In the genomic region with DNA sequence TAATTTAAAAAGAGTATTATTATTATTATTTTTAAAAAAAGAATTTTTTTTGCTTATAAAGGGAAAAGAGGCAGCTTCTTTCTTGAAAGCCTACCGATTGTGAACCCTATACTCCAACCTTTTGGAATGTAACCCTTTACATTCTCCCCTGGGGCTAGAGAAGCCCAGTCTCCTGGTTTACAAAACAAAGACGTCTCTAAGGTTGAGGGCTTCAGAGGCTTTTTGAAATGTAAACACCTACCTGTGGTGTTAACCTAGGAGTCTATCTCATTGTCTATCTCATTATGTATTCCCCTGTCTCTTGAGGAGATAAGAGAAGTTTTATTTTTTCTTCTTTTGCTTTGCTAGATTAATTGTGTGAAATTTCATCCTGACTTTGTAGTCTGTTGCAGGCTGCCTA, we compare ENCODE assay signal across 20 cellular contexts. TPM values are rescaled to one million over a fixed set of nuclear protein-coding genes. Genes with fewer than 3 reads are reported as not detected.
A peak's percentile ranks its signal among the peaks of the same experiment; 100 is the strongest.
DNase-seq lines count a peak whose midpoint lies in the region; ATAC-seq and TF ChIP-seq lines count a peak whose summit lies in the region.
"Had no signal": no experiment of that assay in that cellular context is flagged by ENCODE, and none has a peak within 500 bp of the region (broad histone marks: within the 10 kb centered on the region; RNA-seq: fewer than 3 reads in every experiment).

No MANE protein-coding gene starts in this region.

- no peak overlapping the region for H3K4me2 ChIP-seq in hepatocyte

- H3K36me3 ChIP-seq in CD4-positive, alpha-beta memory T cell (ENCODE audit: insufficient read depth, low read length): no peaks in the 10 kb centered on the region
- no peaks in the 10 kb centered on the region for H3K36me3 ChIP-seq in hepatocyte (replicated peaks; ENCODE audit: insufficient read depth, low read depth)

- H3K4me1 ChIP-seq in CD4-positive, alpha-beta memory T cell (ENCODE audit: insufficient read depth, low read length): peaks cover 68% of the 10 kb centered on the region
- no peaks in the 10 kb centered on the region for H3K4me1 ChIP-seq in hepatocyte (ENCODE audit: insufficient read depth)

- WGBS in hepatocyte (ENCODE audit: low lambda C conversion rate, missing lambda C conversion rate): 15% methylated on average over 2 of the region's 2 CpGs

- H3K36me3 Mint-ChIP-seq in CD4-positive, alpha-beta memory T cell: peaks cover 23 to 65% of the 10 kb centered on the region in 2 donors
- peaks cover 38% of the 10 kb centered on the region for H3K36me3 Mint-ChIP-seq in activated CD4-positive, alpha-beta memory T cell treated with anti-CD3 and anti-CD28 coated beads for 36 hours

- no peaks in the 10 kb centered on the region for H3K27me3 Mint-ChIP-seq in CD4-positive, alpha-beta memory T cell
- H3K27me3 Mint-ChIP-seq in activated CD4-positive, alpha-beta memory T cell treated with anti-CD3 and anti-CD28 coated beads for 36 hours: no peaks in the 10 kb centered on the region

- no peaks in the 10 kb centered on the region for H4K20me1 ChIP-seq in hepatocyte (ENCODE audit: insufficient read depth, poor library complexity, severe bottlenecking)

- POLR2A ChIA-PET in CD4-positive, alpha-beta memory T cell (lab: Charles Lee; ENCODE audit: partially characterized antibody): interaction anchor here (1.0 to 2.4 kb wide), 4 partner anchors 12 to 27 kb away, joined by 3 to 10 read pairs (median 4); no protein-coding TSS in a partner anchor
- POLR2A ChIA-PET in activated CD4-positive, alpha-beta memory T cell treated with anti-CD3 and anti-CD28 coated beads for 36 hours (lab: Charles Lee): interaction anchor here (1.3 to 2.9 kb wide), 2 partner anchors 12 to 64 kb away, joined by 3 to 8 read pairs; no protein-coding TSS in a partner anchor

- intact Hi-C loops in CD4-positive, alpha-beta memory T cell (cut with micrococcal nuclease): loop anchor here (10.0 kb wide), 3 partner anchors 69 to 541 kb away; partner anchors contain the start of gene AKNA
- intact Hi-C loops in activated CD4-positive, alpha-beta memory T cell treated with anti-CD3 and anti-CD28 coated beads for 36 hours (cut with micrococcal nuclease): loop anchor here (5.0 kb wide), 1 partner anchor 538 kb away; the partner anchor contains the start of gene AKNA

- peak overlapping the region; percentile 7 for H3K27ac ChIP-seq in CD4-positive, alpha-beta memory T cell (ENCODE audit: low read depth, low read length)
- no peak overlapping the region for H3K27ac ChIP-seq in hepatocyte

- H3K27ac Mint-ChIP-seq in CD4-positive, alpha-beta memory T cell: peak overlapping the region; percentile 60 to 92 (median 73)
- H3K27ac Mint-ChIP-seq in activated CD4-positive, alpha-beta memory T cell treated with anti-CD3 and anti-CD28 coated beads for 36 hours: peak overlapping the region; percentile 84
- H3K27ac Mint-ChIP-seq: nephron progenitor cell had no signal

- CTCF ChIA-PET in CD4-positive, alpha-beta memory T cell (lab: Charles Lee; ENCODE audit: partially characterized antibody): interaction anchor here (1.1 to 8.5 kb wide), 4 partner anchors 15 to 272 kb away, joined by 3 to 66 read pairs (median 8); no protein-coding TSS in a partner anchor
- CTCF ChIA-PET in activated CD4-positive, alpha-beta memory T cell treated with anti-CD3 and anti-CD28 coated beads for 36 hours (lab: Charles Lee): interaction anchor here (0.9 to 2.0 kb wide), 6 partner anchors 11 to 245 kb away, joined by 3 to 8 read pairs (median 4); no protein-coding TSS in a partner anchor

- H3K4me3 Mint-ChIP-seq in CD4-positive, alpha-beta memory T cell: peak overlapping the region; percentile 77 to 87 (median 81)
- H3K4me3 Mint-ChIP-seq in activated CD4-positive, alpha-beta memory T cell treated with anti-CD3 and anti-CD28 coated beads for 36 hours: peak overlapping the region; percentile 77
- H3K4me3 Mint-ChIP-seq: nephron progenitor cell had no signal

- H3K9me2 ChIP-seq in hepatocyte (replicated peaks; ENCODE audit: insufficient read depth): no peaks in the 10 kb centered on the region

- ATAC-seq in GM21529 (IDR thresholded peaks at IDR 0.05; ENCODE audit: unreplicated experiment): no peak
- ATAC-seq: PC-3 had no signal

- H3K27me3 ChIP-seq in CD4-positive, alpha-beta memory T cell (ENCODE audit: insufficient read depth, low read length): no peaks in the 10 kb centered on the region
- no peaks in the 10 kb centered on the region for H3K27me3 ChIP-seq in hepatocyte

- peaks cover 0 to 2% (median 0%) of the 10 kb centered on the region in 8 donors for H3K9me3 Mint-ChIP-seq in CD4-positive, alpha-beta memory T cell
- H3K9me3 Mint-ChIP-seq in activated CD4-positive, alpha-beta memory T cell treated with anti-CD3 and anti-CD28 coated beads for 36 hours: no peaks in the 10 kb centered on the region
- H3K9me3 Mint-ChIP-seq: nephron progenitor cell had no signal

- H3K4me3 ChIP-seq in CD4-positive, alpha-beta memory T cell (ENCODE audit: low read length in 2 of 2): peak overlapping the region in 1 of 2 donors; percentile 3
- no peak overlapping the region for H3K4me3 ChIP-seq in hepatocyte

- no peak for DNase-seq in CD4-positive, alpha-beta memory T cell
- peak; percentile 81 for DNase-seq in ELF-1 (ENCODE audit: low read depth, low spot score)
- no peak for DNase-seq in activated CD4-positive, alpha-beta memory T cell treated with anti-CD3 and anti-CD28 coated beads for 36 hours
- DNase-seq in iPS-NIHi7 (ENCODE audit: extremely low spot score): peak; percentile 71
- DNase-seq in nucleus accumbens (lab: John Stamatoyannopoulos, UW): no peak
- DNase-seq in hepatocyte (ENCODE audit: low spot score): no peak
- DNase-seq: activated CD8-positive, alpha-beta memory T cell treated with anti-CD3 and anti-CD28 coated beads, Interleukin-2, amount 50 U/mL, for 48 hours; aorta; DMS153; foreskin melanocyte; NCI-H1105 treated with DMSO at 0.1 percent for 48 hours; NCI-H510A; nephron progenitor cell; PC-3; substantia nigra had no signal

- H3K79me2 ChIP-seq in hepatocyte: no peaks in the 10 kb centered on the region

- H3K9me3 ChIP-seq in CD4-positive, alpha-beta memory T cell (ENCODE audit: control insufficient read depth in 1 of 2, low read length in 2 of 2): no peaks in the 10 kb centered on the region
- no peaks in the 10 kb centered on the region for H3K9me3 ChIP-seq in hepatocyte (ENCODE audit: low read depth)

- peaks cover 59 to 93% (median 68%) of the 10 kb centered on the region in 4 donors for H3K4me1 Mint-ChIP-seq in CD4-positive, alpha-beta memory T cell
- H3K4me1 Mint-ChIP-seq in activated CD4-positive, alpha-beta memory T cell treated with anti-CD3 and anti-CD28 coated beads for 36 hours (ENCODE audit: low read depth): peaks cover 69% of the 10 kb centered on the region

- no peak overlapping the region for H2AFZ ChIP-seq in hepatocyte

- no peak for TF ChIP-seq CTCF in hepatocyte (IDR thresholded peaks at IDR 0.05; ENCODE audit: poor library complexity)

RNA-seq across cellular contexts. Expression of gene TNFSF8, which starts 4.7 kb away (rescaled TPM):
- total RNA-seq in CD4-positive, alpha-beta memory T cell: 10 to 100 TPM; 43.2 to 44.2 TPM
- polyA plus RNA-seq in CD4-positive, alpha-beta memory T cell: 100 to 1,000 TPM in 1 of 2 donors, 10 to 100 TPM in 1; 84.8 to 108 TPM
- total RNA-seq in activated CD4-positive, alpha-beta memory T cell treated with anti-CD3 and anti-CD28 coated beads for 36 hours: 10 to 100 TPM; 37.9 to 38.7 TPM
- not detected in 2 replicates for total RNA-seq in hepatocyte
- polyA plus RNA-seq in hepatocyte: not detected in 2 replicates
- total RNA-seq: endothelial cell of umbilical vein, lung microvascular endothelial cell, PC-3, SK-MEL-5 had no signal
- polyA plus RNA-seq: BJ, endothelial cell of umbilical vein had no signal

Comparison
In these comparisons a context has a peak if more than half of its experiments do, and no peak if none do; other contexts are left out.
1. DNase-seq: peak in ELF-1 (single experiment) and iPS-NIHi7 (single experiment); none in CD4-positive, alpha-beta memory T cell (0 of 5), activated CD4-positive, alpha-beta memory T cell treated with anti-CD3 and anti-CD28 coated beads for 36 hours (single experiment), nucleus accumbens (0 of 56) and hepatocyte (single experiment).
2. RNA of gene TNFSF8, which starts 4.7 kb away (total RNA-seq): 43.2 to 44.2 TPM in CD4-positive, alpha-beta memory T cell and 37.9 to 38.7 TPM in activated CD4-positive, alpha-beta memory T cell treated with anti-CD3 and anti-CD28 coated beads for 36 hours; not detected in hepatocyte; every median in the first group is over 10 times any median in the second.